ENCODE assay signal across 1 cellular context in the genomic region with DNA sequence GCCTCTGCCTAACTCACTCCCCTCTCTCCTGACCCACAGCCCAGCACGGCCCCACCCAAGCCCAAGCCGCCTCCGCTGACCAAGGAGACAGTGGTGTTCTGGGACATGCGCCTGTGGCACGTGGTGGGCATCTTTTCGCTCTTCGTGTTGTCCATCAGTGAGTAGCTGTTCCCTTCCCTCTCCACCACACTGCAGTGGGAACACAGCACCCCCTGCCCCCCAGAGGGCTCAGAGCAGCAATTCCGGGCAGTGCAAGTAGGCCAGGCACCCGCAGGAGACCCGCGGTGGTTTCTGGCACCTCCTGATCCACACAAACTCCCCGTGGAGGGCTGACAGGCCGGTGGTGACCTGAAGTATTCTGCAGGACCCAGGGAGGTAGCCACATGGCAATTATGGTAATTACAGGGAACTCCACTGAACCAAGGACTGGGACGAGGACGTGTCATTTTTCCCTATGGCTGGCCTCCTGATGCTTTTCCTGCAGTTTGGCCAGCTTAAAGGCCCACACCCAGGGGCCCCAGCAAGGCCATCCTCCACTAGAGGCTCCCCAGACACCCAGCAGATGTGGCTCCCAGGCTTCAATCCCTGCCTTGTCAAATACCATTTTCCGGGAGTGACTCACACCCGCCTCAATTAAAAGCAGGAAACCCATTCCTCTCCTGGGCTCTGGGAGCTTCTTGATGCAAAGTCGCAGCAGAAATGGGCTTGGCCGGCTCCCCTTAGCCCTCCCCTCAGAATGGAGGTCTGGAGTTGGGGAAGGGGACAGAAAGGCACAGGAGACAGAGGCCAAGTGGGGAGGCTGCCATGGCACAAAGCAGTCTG.
TF ChIP-seq lines count a peak whose summit lies in the region.

No MANE protein-coding gene starts in this region.

TF ChIP-seq in HCT116, 20 proteins besides CTCF, POLR2A, EP300 and RAD21 (continued from another document):
- TF ChIP-seq SIN3A (IDR thresholded peaks at IDR 0.05; ENCODE audit: low read depth) (no peak), EGR1 (IDR thresholded peaks at IDR 0.05; ENCODE audit: low read depth) (no peak), YY1 (IDR thresholded peaks at IDR 0.05; ENCODE audit: extremely low read depth, insufficient replicate concordance, low read depth, low read length) (no peak), ELF1 (IDR thresholded peaks at IDR 0.05; ENCODE audit: borderline replicate concordance, low read depth) (no peak), CEBPB (IDR thresholded peaks at IDR 0.05; ENCODE audit: low read depth) (no peak), FOSL1 (IDR thresholded peaks at IDR 0.05; ENCODE audit: low read depth) (no peak), POLR2AphosphoS5 (IDR thresholded peaks at IDR 0.05; ENCODE audit: low read depth, low read length) (no peak), EZH2phosphoT487 (IDR thresholded peaks at IDR 0.05; ENCODE audit: borderline replicate concordance) (no peak)
- TF ChIP-seq, protein P1, sequence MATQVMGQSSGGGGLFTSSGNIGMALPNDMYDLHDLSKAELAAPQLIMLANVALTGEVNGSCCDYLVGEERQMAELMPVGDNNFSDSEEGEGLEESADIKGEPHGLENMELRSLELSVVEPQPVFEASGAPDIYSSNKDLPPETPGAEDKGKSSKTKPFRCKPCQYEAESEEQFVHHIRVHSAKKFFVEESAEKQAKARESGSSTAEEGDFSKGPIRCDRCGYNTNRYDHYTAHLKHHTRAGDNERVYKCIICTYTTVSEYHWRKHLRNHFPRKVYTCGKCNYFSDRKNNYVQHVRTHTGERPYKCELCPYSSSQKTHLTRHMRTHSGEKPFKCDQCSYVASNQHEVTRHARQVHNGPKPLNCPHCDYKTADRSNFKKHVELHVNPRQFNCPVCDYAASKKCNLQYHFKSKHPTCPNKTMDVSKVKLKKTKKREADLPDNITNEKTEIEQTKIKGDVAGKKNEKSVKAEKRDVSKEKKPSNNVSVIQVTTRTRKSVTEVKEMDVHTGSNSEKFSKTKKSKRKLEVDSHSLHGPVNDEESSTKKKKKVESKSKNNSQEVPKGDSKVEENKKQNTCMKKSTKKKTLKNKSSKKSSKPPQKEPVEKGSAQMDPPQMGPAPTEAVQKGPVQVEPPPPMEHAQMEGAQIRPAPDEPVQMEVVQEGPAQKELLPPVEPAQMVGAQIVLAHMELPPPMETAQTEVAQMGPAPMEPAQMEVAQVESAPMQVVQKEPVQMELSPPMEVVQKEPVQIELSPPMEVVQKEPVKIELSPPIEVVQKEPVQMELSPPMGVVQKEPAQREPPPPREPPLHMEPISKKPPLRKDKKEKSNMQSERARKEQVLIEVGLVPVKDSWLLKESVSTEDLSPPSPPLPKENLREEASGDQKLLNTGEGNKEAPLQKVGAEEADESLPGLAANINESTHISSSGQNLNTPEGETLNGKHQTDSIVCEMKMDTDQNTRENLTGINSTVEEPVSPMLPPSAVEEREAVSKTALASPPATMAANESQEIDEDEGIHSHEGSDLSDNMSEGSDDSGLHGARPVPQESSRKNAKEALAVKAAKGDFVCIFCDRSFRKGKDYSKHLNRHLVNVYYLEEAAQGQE (IDR thresholded peaks at IDR 0.05; ENCODE audit: low read depth) = no peak
- TF ChIP-seq, protein P2, sequence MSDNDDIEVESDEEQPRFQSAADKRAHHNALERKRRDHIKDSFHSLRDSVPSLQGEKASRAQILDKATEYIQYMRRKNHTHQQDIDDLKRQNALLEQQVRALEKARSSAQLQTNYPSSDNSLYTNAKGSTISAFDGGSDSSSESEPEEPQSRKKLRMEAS (IDR thresholded peaks at IDR 0.05) = no peak
